ENCODE assay signal across 21 cellular contexts in genomic region chr1:29933110-29933509, GRCh38.
DNase-seq lines count a peak whose midpoint lies in the region; TF ChIP-seq lines count a peak whose summit lies in the region.
"Had no signal": no experiment of that assay in that cellular context is flagged by ENCODE, and none has a peak within 500 bp of the region (broad histone marks: within the 10 kb centered on the region; RNA-seq: fewer than 3 reads in every experiment).

No MANE protein-coding gene starts in this region.

- H3K4me1 ChIP-seq in breast epithelium: no peaks in the 10 kb centered on the region
- H3K4me1 ChIP-seq: HAP-1, left ventricle myocardium inferior, parathyroid adenoma, tibial artery had no signal

- no peak overlapping the region for H3K27ac Mint-ChIP-seq in MCF 10A (ENCODE audit: low read depth, unreplicated experiment)
- H3K27ac Mint-ChIP-seq: activated naive CD4-positive, alpha-beta T cell treated with anti-CD3 and anti-CD28 coated beads, Interleukin-2, amount 10 ng/mL, durations not matched to agents 7 days and 5 days; stimulated activated effector memory CD8-positive, alpha-beta T cell treated with anti-CD3 and anti-CD28 coated beads, Interleukin-12 subunit alpha, Interleukin-12 subunit beta, amount 100 ng/mL, for 72 hours had no signal

- no peaks in the 10 kb centered on the region for H3K9me3 Mint-ChIP-seq in MCF 10A (ENCODE audit: unreplicated experiment)
- H3K9me3 Mint-ChIP-seq: activated naive CD4-positive, alpha-beta T cell treated with anti-CD3 and anti-CD28 coated beads, Interleukin-2, amount 10 ng/mL, durations not matched to agents 7 days and 5 days; stimulated activated effector memory CD8-positive, alpha-beta T cell treated with anti-CD3 and anti-CD28 coated beads, Interleukin-12 subunit alpha, Interleukin-12 subunit beta, amount 100 ng/mL, for 72 hours had no signal

- DNase-seq in MCF 10A (ENCODE audit: unreplicated experiment) (peak; percentile 14), breast epithelium (ENCODE audit: low spot score in 2 of 2) (no peak), NCI-H2107 (lab: John Stamatoyannopoulos, UW) (peak; percentile 25), SHP77 treated with DMSO at 0.1 percent for 48 hours (lab: John Stamatoyannopoulos, UW) (peak; percentile 17), cerebellum (ENCODE audit: low spot score) (no peak), epidermal melanocyte (ENCODE audit: insufficient read length, low spot score) (no peak), pons (ENCODE audit: low spot score) (no peak)
- no peak for DNase-seq in central memory CD4-positive, alpha-beta T cell
- DNase-seq: activated CD4-positive, alpha-beta T cell treated with anti-CD3 and anti-CD28 coated beads for 1 hour; activated CD8-positive, alpha-beta memory T cell treated with anti-CD3 and anti-CD28 coated beads, Interleukin-2, amount 50 U/mL, for 4 hours; activated naive CD4-positive, alpha-beta T cell treated with anti-CD3 and anti-CD28 coated beads, Interleukin-2, amount 10 ng/mL, durations not matched to agents 7 days and 5 days; brain microvascular endothelial cell; hippocampal formation; left ventricle myocardium inferior; tibial artery had no signal

- H3K9me3 ChIP-seq in breast epithelium: no peaks in the 10 kb centered on the region
- H3K9me3 ChIP-seq: HAP-1, left ventricle myocardium inferior, SJSA1, tibial artery had no signal

- no TSS peak for BruUV-seq in MCF 10A (replicated peaks; lab: Mats Ljungman, UMichigan)

- CTCF ChIA-PET in MCF 10A (lab: Yijun Ruan, JAX): no interaction called here

- TF ChIP-seq POLR2A in breast epithelium (IDR thresholded peaks at IDR 0.05): no peak

- intact Hi-C loops in MCF 10A (cut with micrococcal nuclease): no loop called here
- intact Hi-C loops in breast epithelium (cut with DNase I; ENCODE audit: low total_unique reads): no loop called here

- H3K4me3 Mint-ChIP-seq in MCF 10A (ENCODE audit: unreplicated experiment): no peak overlapping the region
- H3K4me3 Mint-ChIP-seq: activated naive CD4-positive, alpha-beta T cell treated with anti-CD3 and anti-CD28 coated beads, Interleukin-2, amount 10 ng/mL, durations not matched to agents 7 days and 5 days; stimulated activated effector memory CD8-positive, alpha-beta T cell treated with anti-CD3 and anti-CD28 coated beads, Interleukin-12 subunit alpha, Interleukin-12 subunit beta, amount 100 ng/mL, for 72 hours had no signal

- no peaks in the 10 kb centered on the region for H3K36me3 ChIP-seq in breast epithelium
- H3K36me3 ChIP-seq: brain microvascular endothelial cell, HAP-1, left ventricle myocardium inferior, SJSA1, tibial artery had no signal

- no peak overlapping the region for H3K27ac ChIP-seq in breast epithelium
- H3K27ac ChIP-seq: brain microvascular endothelial cell, left ventricle myocardium inferior, parathyroid adenoma, SJSA1, skin epidermis, tibial artery had no signal

- H3K4me1 Mint-ChIP-seq in MCF 10A (ENCODE audit: insufficient read depth, unreplicated experiment): no peaks in the 10 kb centered on the region
- H3K4me1 Mint-ChIP-seq: activated naive CD4-positive, alpha-beta T cell treated with anti-CD3 and anti-CD28 coated beads, Interleukin-2, amount 10 ng/mL, durations not matched to agents 7 days and 5 days; stimulated activated effector memory CD8-positive, alpha-beta T cell treated with anti-CD3 and anti-CD28 coated beads, Interleukin-12 subunit alpha, Interleukin-12 subunit beta, amount 100 ng/mL, for 72 hours had no signal

- POLR2A ChIA-PET in MCF 10A (lab: Yijun Ruan, JAX): interaction anchor here (0.6 kb wide), 1 partner anchor 835 kb away, joined by 3 read pairs; no protein-coding TSS in a partner anchor

- H3K27me3 ChIP-seq in breast epithelium: peaks cover 0 to 4% of the 10 kb centered on the region in 2 donors
- H3K27me3 ChIP-seq: brain microvascular endothelial cell had no signal

- no peaks in the 10 kb centered on the region for H3K36me3 Mint-ChIP-seq in MCF 10A (ENCODE audit: insufficient read depth, unreplicated experiment)
- H3K36me3 Mint-ChIP-seq: activated naive CD4-positive, alpha-beta T cell treated with anti-CD3 and anti-CD28 coated beads, Interleukin-2, amount 10 ng/mL, durations not matched to agents 7 days and 5 days; stimulated activated effector memory CD8-positive, alpha-beta T cell treated with anti-CD3 and anti-CD28 coated beads, Interleukin-12 subunit alpha, Interleukin-12 subunit beta, amount 100 ng/mL, for 72 hours had no signal

- peaks cover 34% of the 10 kb centered on the region for H3K27me3 Mint-ChIP-seq in MCF 10A (ENCODE audit: insufficient read depth, unreplicated experiment)

- H3K4me3 ChIP-seq in breast epithelium: no peak overlapping the region
- H3K4me3 ChIP-seq: GM12878, HAP-1, left ventricle myocardium inferior, SJSA1, skin epidermis, tibial artery had no signal

- TF ChIP-seq CTCF in MCF 10A (IDR thresholded peaks at IDR 0.05; ENCODE audit: unreplicated experiment) (no peak), breast epithelium (IDR thresholded peaks at IDR 0.05) (no peak)

Comparison
In these comparisons a context has a peak if more than half of its experiments do, and no peak if none do; other contexts are left out.
1. DNase-seq: peak in MCF 10A (single experiment), NCI-H2107 (single experiment) and SHP77 treated with DMSO at 0.1 percent for 48 hours (single experiment); none in breast epithelium (0 of 2), cerebellum (single experiment), epidermal melanocyte (single experiment), central memory CD4-positive, alpha-beta T cell (single experiment) and pons (single experiment).